Comparison of ENCODE assay signal across 5 cellular contexts in genomic region chr2:7043689-7044088, GRCh38.
"Had no signal": no experiment of that assay in that cellular context is flagged by ENCODE, and none has a peak within 500 bp of the region (broad histone marks: within the 10 kb centered on the region; RNA-seq: fewer than 3 reads in every experiment).

No MANE protein-coding gene starts in this region.

- H3K27me3 ChIP-seq: hepatocyte, stomach had no signal

- H3K79me2 ChIP-seq: hepatocyte had no signal

- H2AFZ ChIP-seq: hepatocyte had no signal

- H3K9me3 ChIP-seq: stomach, thoracic aorta had no signal

- H3K4me2 ChIP-seq: hepatocyte had no signal

- H3K27ac ChIP-seq: coronary artery, hepatocyte, skin epidermis, stomach, thoracic aorta had no signal

- H3K36me3 ChIP-seq: thoracic aorta had no signal

- H3K4me3 ChIP-seq: coronary artery, hepatocyte, skin epidermis, stomach, thoracic aorta had no signal
